Comparison of ENCODE assay signal across 23 cellular contexts in the genomic region with DNA sequence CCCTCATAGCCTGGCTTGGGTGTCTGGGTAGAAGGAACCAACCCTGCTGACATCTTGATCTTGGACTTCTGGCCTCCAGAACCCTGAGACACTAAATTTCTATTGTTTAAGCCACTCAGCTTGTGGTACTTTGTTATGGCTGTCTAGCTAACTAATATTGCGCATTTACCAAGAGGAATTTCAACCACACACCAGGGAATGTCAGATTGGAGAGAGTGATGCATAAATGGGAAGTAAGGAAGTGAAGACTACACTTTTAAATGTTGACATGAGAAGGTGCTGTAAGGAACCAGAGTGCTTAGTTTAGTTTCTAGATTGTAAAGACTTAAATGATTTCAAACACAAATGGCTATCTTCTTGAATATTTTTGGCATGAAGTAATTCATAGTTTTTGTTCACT.
DNase-seq lines count a peak whose midpoint lies in the region; ATAC-seq, FAIRE-seq and TF ChIP-seq lines count a peak whose summit lies in the region.
"Had no signal": no experiment of that assay in that cellular context is flagged by ENCODE, and none has a peak within 500 bp of the region (broad histone marks: within the 10 kb centered on the region; RNA-seq: fewer than 3 reads in every experiment).

No MANE protein-coding gene starts in this region.

- peaks cover 25% of the 10 kb centered on the region for H3K79me1 ChIP-seq in mesenchymal stem cell (replicated peaks; ENCODE audit: low read length, poor library complexity, severe bottlenecking)

- H3K36me3 ChIP-seq in mesenchymal stem cell (ENCODE audit: control insufficient read depth in 1 of 2, insufficient read depth in 2 of 2, low read depth in 1 of 2, low read length in 2 of 2) = peaks cover 22 to 90% of the 10 kb centered on the region in 2 experiments
- peaks cover 23% of the 10 kb centered on the region for H3K36me3 ChIP-seq in right atrium auricular region

- no peaks in the 10 kb centered on the region for H3K9me3 ChIP-seq in mesenchymal stem cell (ENCODE audit: control insufficient read depth, low read length)
- H3K9me3 ChIP-seq in right atrium auricular region = no peaks in the 10 kb centered on the region
- H3K9me3 ChIP-seq: SJCRH30 had no signal

- intact Hi-C loops in natural killer cell (cut with micrococcal nuclease) = no loop called here

- peaks cover 50% of the 10 kb centered on the region for H3K36me3 Mint-ChIP-seq in natural killer cell treated with Interleukin-12 subunit alpha and Interleukin-12 subunit beta and Interleukin-15 and Interleukin-18, amount 100 ng/mL, for 72 hours
- peaks cover 29% of the 10 kb centered on the region for H3K36me3 Mint-ChIP-seq in natural killer cell

- H3K9ac ChIP-seq in mesenchymal stem cell (ENCODE audit: low read length) = peak overlapping the region; percentile 45

- DNase-seq in natural killer cell treated with Interleukin-12 subunit alpha and Interleukin-12 subunit beta and Interleukin-15 and Interleukin-18, amount 100 ng/mL, for 72 hours (ENCODE audit: low spot score) = no peak
- DNase-seq in natural killer cell = no peak
- DNase-seq in amniotic epithelial cell (ENCODE audit: low read depth) = peak; percentile 73
- no peak for DNase-seq in mesenchymal stem cell
- no peak for DNase-seq in right atrium auricular region (ENCODE audit: low spot score)
- no peak for DNase-seq in DMS 273 treated with DMSO at 0.1 percent for 48 hours (lab: John Stamatoyannopoulos, UW)
- no peak for DNase-seq in GM12891 (ENCODE audit: insufficient read length, low spot score)
- DNase-seq in caudate nucleus (lab: John Stamatoyannopoulos, UW) = no peak
- DNase-seq: activated CD4-positive, CD25-positive, alpha-beta regulatory T cell treated with anti-CD3 and anti-CD28 coated beads, Interleukin-2, amount 50 U/mL, for 72 hours; amygdala; H9; naive B cell; NCI-H1417; NCI-H69; SJCRH30; stimulated activated CD4-positive, alpha-beta T cell treated with anti-CD3 and anti-CD28 coated beads, Interleukin-4, amount 100 ng/mL, for 4 hours; T-helper 9 cell had no signal

- WGBS in mesenchymal stem cell = 100% methylated on average over 1 of the region's 1 CpG

- peak overlapping the region; percentile 81 for H3K4me3 Mint-ChIP-seq in natural killer cell treated with Interleukin-12 subunit alpha and Interleukin-12 subunit beta and Interleukin-15 and Interleukin-18, amount 100 ng/mL, for 72 hours
- H3K4me3 Mint-ChIP-seq in natural killer cell = no peak overlapping the region
- H3K4me3 Mint-ChIP-seq: H9, naive B cell had no signal

- FAIRE-seq in GM12891 (lab: Jason Lieb, UNC) = no peak
- FAIRE-seq: islet of Langerhans had no signal

- no peak overlapping the region for H2BK120ac ChIP-seq in mesenchymal stem cell (ENCODE audit: low read depth, low read length)

- peaks cover 68 to 80% of the 10 kb centered on the region in 2 donors for H3K4me1 Mint-ChIP-seq in natural killer cell treated with Interleukin-12 subunit alpha and Interleukin-12 subunit beta and Interleukin-15 and Interleukin-18, amount 100 ng/mL, for 72 hours (ENCODE audit: low read depth in 2 of 2)
- peaks cover 66 to 72% of the 10 kb centered on the region in 2 donors for H3K4me1 Mint-ChIP-seq in natural killer cell

- H2BK15ac ChIP-seq in mesenchymal stem cell (ENCODE audit: low read depth, poor library complexity, severe bottlenecking) = no peak overlapping the region

- H3K23ac ChIP-seq in mesenchymal stem cell (ENCODE audit: low read length in 2 of 2) = no peak overlapping the region

- no peak overlapping the region for H3K18ac ChIP-seq in mesenchymal stem cell (ENCODE audit: low read depth in 1 of 2, low read length in 2 of 2)

- H3K14ac ChIP-seq in mesenchymal stem cell (ENCODE audit: low read length in 2 of 2) = no peak overlapping the region

- H4K91ac ChIP-seq in mesenchymal stem cell (ENCODE audit: low read length) = no peak overlapping the region

- no peak overlapping the region for H2BK5ac ChIP-seq in mesenchymal stem cell (ENCODE audit: low read depth, low read length, poor library complexity, severe bottlenecking)

- H2AK5ac ChIP-seq in mesenchymal stem cell (ENCODE audit: low read length, severe bottlenecking) = peak overlapping the region; percentile 35

- peak overlapping the region; percentile 86 to 88 for H3K27ac Mint-ChIP-seq in natural killer cell treated with Interleukin-12 subunit alpha and Interleukin-12 subunit beta and Interleukin-15 and Interleukin-18, amount 100 ng/mL, for 72 hours
- H3K27ac Mint-ChIP-seq in natural killer cell = peak overlapping the region in 1 of 2 donors; percentile 81
- H3K27ac Mint-ChIP-seq: progenitor cell of endocrine pancreas had no signal

- H2AFZ ChIP-seq in mesenchymal stem cell (ENCODE audit: low read depth, low read length) = no peak overlapping the region
- H2AFZ ChIP-seq: hepatocyte had no signal

- H3K27me3 Mint-ChIP-seq in natural killer cell treated with Interleukin-12 subunit alpha and Interleukin-12 subunit beta and Interleukin-15 and Interleukin-18, amount 100 ng/mL, for 72 hours = no peaks in the 10 kb centered on the region
- H3K27me3 Mint-ChIP-seq in natural killer cell (ENCODE audit: low read depth in 2 of 2) = no peaks in the 10 kb centered on the region
- H3K27me3 Mint-ChIP-seq: CD4-positive, CD25-positive, alpha-beta regulatory T cell; naive B cell; progenitor cell of endocrine pancreas had no signal

- H4K8ac ChIP-seq in mesenchymal stem cell (ENCODE audit: low read length) = no peak overlapping the region

- H3K4me1 ChIP-seq in mesenchymal stem cell (ENCODE audit: control insufficient read depth, insufficient read depth, low read depth, low read length) (peaks cover 10% of the 10 kb centered on the region), right atrium auricular region (peaks cover 0 to 57% of the 10 kb centered on the region in 2 donors)
- H3K4me1 ChIP-seq: SJCRH30 had no signal

- H2BK12ac ChIP-seq in mesenchymal stem cell (ENCODE audit: low read length in 2 of 2) = peak overlapping the region in 1 of 2 experiments; percentile 54

- H3K27me3 ChIP-seq in mesenchymal stem cell (ENCODE audit: control insufficient read depth in 1 of 2, insufficient read depth in 1 of 2, low read length in 2 of 2) = no peaks in the 10 kb centered on the region
- no peaks in the 10 kb centered on the region for H3K27me3 ChIP-seq in right atrium auricular region
- H3K27me3 ChIP-seq: hepatocyte, SJCRH30 had no signal

- TF ChIP-seq CTCF in natural killer cell (IDR thresholded peaks at IDR 0.05) (no peak), right atrium auricular region (IDR thresholded peaks at IDR 0.05) (no peak)

- peak overlapping the region in 1 of 2 experiments; percentile 0 for H3K4ac ChIP-seq in mesenchymal stem cell (ENCODE audit: low read depth in 1 of 2, low read length in 2 of 2)

- ATAC-seq in natural killer cell treated with Interleukin-12 subunit alpha and Interleukin-12 subunit beta and Interleukin-15 and Interleukin-18, amount 100 ng/mL, for 72 hours = no peak
- ATAC-seq in natural killer cell = no peak

- H3K4me3 ChIP-seq in mesenchymal stem cell (ENCODE audit: insufficient read depth in 1 of 2, low read depth in 1 of 2, low read length in 2 of 2) (no peak overlapping the region), right atrium auricular region (no peak overlapping the region)
- H3K4me3 ChIP-seq: hepatocyte, lung, SJCRH30 had no signal

- H3K27ac ChIP-seq in mesenchymal stem cell (ENCODE audit: low read length, poor library complexity, severe bottlenecking) (peak overlapping the region; percentile 50), right atrium auricular region (no peak overlapping the region), caudate nucleus (ENCODE audit: low read depth, low read length) (no peak overlapping the region)
- H3K27ac ChIP-seq: hepatocyte, SJCRH30 had no signal

- H3K4me2 ChIP-seq in mesenchymal stem cell (ENCODE audit: low read length, poor library complexity, severe bottlenecking) = no peak overlapping the region
- H3K4me2 ChIP-seq: hepatocyte had no signal

- no peak for TF ChIP-seq POLR2A in GM12891 (IDR thresholded peaks at IDR 0.05; ENCODE audit: low read depth, low read length)

- no peaks in the 10 kb centered on the region for H3K9me3 Mint-ChIP-seq in natural killer cell treated with Interleukin-12 subunit alpha and Interleukin-12 subunit beta and Interleukin-15 and Interleukin-18, amount 100 ng/mL, for 72 hours
- no peaks in the 10 kb centered on the region for H3K9me3 Mint-ChIP-seq in natural killer cell
- H3K9me3 Mint-ChIP-seq: activated T-helper 2 cell treated with anti-CD3 and anti-CD28 coated beads, Interferon-gamma antibody, Interleukin-2, Interleukin-4, amounts not matched to agents 10 μg/mL and 5 μg/mL and 100 μg/mL, durations not matched to agents 14 hours and 24 hours and 36 hours; CD4-positive, CD25-positive, alpha-beta regulatory T cell; H9; naive B cell had no signal

TF ChIP-seq in GM12891, 5 proteins besides CTCF, POLR2A, EP300 and RAD21:
- TF ChIP-seq POU2F2 (IDR thresholded peaks at IDR 0.05; ENCODE audit: low read depth, low read length) (no peak), TAF1 (IDR thresholded peaks at IDR 0.05; ENCODE audit: low read depth, low read length) (no peak), POLR2AphosphoS5 (IDR thresholded peaks at IDR 0.05; ENCODE audit: low read depth, low read length) (no peak), SPI1 (IDR thresholded peaks at IDR 0.05; ENCODE audit: low read depth, low read length) (no peak), PAX5 (IDR thresholded peaks at IDR 0.05; ENCODE audit: insufficient read depth, low read length, severe bottlenecking) (no peak)
